In the genomic region with DNA sequence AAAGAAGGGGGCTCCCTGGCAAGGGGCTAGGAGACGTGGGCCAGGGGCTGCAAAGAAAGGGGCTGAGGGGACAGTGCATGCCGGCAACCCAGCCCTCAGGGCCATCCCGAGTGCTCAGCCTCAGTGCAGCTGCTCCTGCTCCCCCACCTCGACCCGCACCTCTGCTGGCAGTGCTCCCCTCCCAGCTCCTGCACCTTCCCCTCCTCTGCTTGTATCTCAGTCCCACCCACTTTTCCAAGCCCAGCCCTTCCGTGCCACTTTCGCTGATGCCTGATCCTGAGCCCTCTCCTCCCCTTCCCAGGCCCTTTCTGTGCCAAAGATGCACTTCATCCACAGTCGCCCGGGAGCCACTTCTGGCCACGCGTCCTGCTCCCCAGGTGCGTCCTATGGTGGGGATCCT, we compare ENCODE assay signal across 22 cellular contexts.
"Had no signal": no experiment of that assay in that cellular context is flagged by ENCODE, and none has a peak within 500 bp of the region (broad histone marks: within the 10 kb centered on the region; RNA-seq: fewer than 3 reads in every experiment).

No MANE protein-coding gene starts in this region.

- H3K4me3 Mint-ChIP-seq: effector memory CD8-positive, alpha-beta T cell; naive thymus-derived CD8-positive, alpha-beta T cell; stimulated activated naive CD8-positive, alpha-beta T cell treated with anti-CD3 and anti-CD28 coated beads, Interleukin-15, amount 100 ng/mL, for 72 hours had no signal

- H3K36me3 ChIP-seq: left lung, neutrophil, suprapubic skin, transverse colon, vagina had no signal

- H3K27me3 ChIP-seq: neutrophil, vagina had no signal

- H3K36me3 Mint-ChIP-seq: naive thymus-derived CD8-positive, alpha-beta T cell had no signal

- H3K27ac ChIP-seq: left lung, neutrophil, psoas muscle, skin epidermis, suprapubic skin, transverse colon, vagina had no signal

- DNase-seq: cerebellar nuclear complex; cortex of kidney; effector memory CD8-positive, alpha-beta T cell; erythroblast; head of caudate nucleus; left cardiac atrium; left lung; mammary epithelial cell; mesendoderm; naive thymus-derived CD8-positive, alpha-beta T cell; psoas muscle; right cardiac atrium; stimulated activated CD4-positive, alpha-beta T cell treated with anti-CD3 and anti-CD28 coated beads, Interleukin-15, amount 100 ng/mL, for 24 hours; stimulated activated CD4-positive, alpha-beta T cell treated with anti-CD3 and anti-CD28 coated beads, Interleukin-4, amount 100 ng/mL, for 1 hour; stimulated activated CD8-positive, alpha-beta memory T cell treated with anti-CD3 and anti-CD28 coated beads, Interleukin-4, amount 100 ng/mL, for 48 hours; stimulated activated naive CD4-positive, alpha-beta T cell; stimulated activated naive CD8-positive, alpha-beta T cell treated with anti-CD3 and anti-CD28 coated beads, Interleukin-15, amount 100 ng/mL, for 72 hours; transverse colon had no signal

- H3K4me1 Mint-ChIP-seq: stimulated activated naive CD8-positive, alpha-beta T cell treated with anti-CD3 and anti-CD28 coated beads, Interleukin-15, amount 100 ng/mL, for 72 hours had no signal

- H3K9me3 ChIP-seq: left lung, neutrophil, psoas muscle, suprapubic skin, transverse colon, vagina had no signal

- H3K9me3 Mint-ChIP-seq: effector memory CD8-positive, alpha-beta T cell; stimulated activated naive CD8-positive, alpha-beta T cell treated with anti-CD3 and anti-CD28 coated beads, Interleukin-15, amount 100 ng/mL, for 72 hours had no signal

- ATAC-seq: effector memory CD8-positive, alpha-beta T cell; left cardiac atrium; left lung; naive thymus-derived CD8-positive, alpha-beta T cell; psoas muscle; right cardiac atrium; stimulated activated naive CD8-positive, alpha-beta T cell treated with anti-CD3 and anti-CD28 coated beads, Interleukin-15, amount 100 ng/mL, for 72 hours had no signal

- H3K4me1 ChIP-seq: left lung, psoas muscle, suprapubic skin, transverse colon, vagina had no signal

- H3K27ac Mint-ChIP-seq: effector memory CD8-positive, alpha-beta T cell; naive thymus-derived CD8-positive, alpha-beta T cell had no signal

- H3K4me3 ChIP-seq: left lung, psoas muscle, skin epidermis, suprapubic skin, transverse colon, vagina had no signal
